1 cellular context compared by ENCODE assay signal in the genomic region with DNA sequence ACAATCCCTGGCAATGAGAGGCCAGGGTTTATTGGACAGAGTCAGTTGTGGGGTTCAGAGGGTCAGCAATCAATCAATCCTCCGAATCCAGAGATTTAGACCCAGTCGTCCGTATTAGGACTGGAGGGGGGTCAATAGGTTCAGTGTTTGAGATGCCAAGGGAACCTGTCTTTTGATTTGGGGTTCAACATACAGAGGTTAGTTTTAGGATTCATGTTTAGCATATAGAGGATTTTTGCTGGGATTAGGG.
A peak's percentile ranks its signal among the peaks of the same experiment; 100 is the strongest.
TF ChIP-seq lines count a peak whose summit lies in the region.

No MANE protein-coding gene starts in this region.

TF ChIP-seq in K562, 482 proteins besides CTCF, POLR2A, EP300 and RAD21:
- peak in 1 of 2 experiments; percentile 57; a peak in 2 of 4 replicates for TF ChIP-seq KDM1A (IDR thresholded peaks at IDR 0.05)
- no peak for TF ChIP-seq NRF1 (conservative IDR thresholded peaks at IDR 0.05 in 1 of 2, IDR thresholded peaks at IDR 0.05 in 1 of 2)
- 0 out of 2 replicates have a peak, but pooled peaks have one; percentile 9 for TF ChIP-seq PML (IDR thresholded peaks at IDR 0.05; ENCODE audit: low read length)
- TF ChIP-seq, protein P1, sequence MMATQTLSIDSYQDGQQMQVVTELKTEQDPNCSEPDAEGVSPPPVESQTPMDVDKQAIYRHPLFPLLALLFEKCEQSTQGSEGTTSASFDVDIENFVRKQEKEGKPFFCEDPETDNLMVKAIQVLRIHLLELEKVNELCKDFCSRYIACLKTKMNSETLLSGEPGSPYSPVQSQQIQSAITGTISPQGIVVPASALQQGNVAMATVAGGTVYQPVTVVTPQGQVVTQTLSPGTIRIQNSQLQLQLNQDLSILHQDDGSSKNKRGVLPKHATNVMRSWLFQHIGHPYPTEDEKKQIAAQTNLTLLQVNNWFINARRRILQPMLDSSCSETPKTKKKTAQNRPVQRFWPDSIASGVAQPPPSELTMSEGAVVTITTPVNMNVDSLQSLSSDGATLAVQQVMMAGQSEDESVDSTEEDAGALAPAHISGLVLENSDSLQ (IDR thresholded peaks at IDR 0.05): peak; percentile 73
- no peak for TF ChIP-seq ZBTB8A (IDR thresholded peaks at IDR 0.05; ENCODE audit: partially characterized antibody)
- TF ChIP-seq, protein P2, sequence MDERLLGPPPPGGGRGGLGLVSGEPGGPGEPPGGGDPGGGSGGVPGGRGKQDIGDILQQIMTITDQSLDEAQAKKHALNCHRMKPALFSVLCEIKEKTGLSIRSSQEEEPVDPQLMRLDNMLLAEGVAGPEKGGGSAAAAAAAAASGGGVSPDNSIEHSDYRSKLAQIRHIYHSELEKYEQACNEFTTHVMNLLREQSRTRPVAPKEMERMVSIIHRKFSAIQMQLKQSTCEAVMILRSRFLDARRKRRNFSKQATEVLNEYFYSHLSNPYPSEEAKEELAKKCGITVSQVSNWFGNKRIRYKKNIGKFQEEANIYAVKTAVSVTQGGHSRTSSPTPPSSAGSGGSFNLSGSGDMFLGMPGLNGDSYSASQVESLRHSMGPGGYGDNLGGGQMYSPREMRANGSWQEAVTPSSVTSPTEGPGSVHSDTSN (CRISPR knock-in tag; IDR thresholded peaks at IDR 0.05; ENCODE audit: low read depth): no peak
- TF ChIP-seq, protein P2 (tag; conservative IDR thresholded peaks at IDR 0.05; ENCODE audit: low read depth): peak; percentile 51; the same call in 1 of the 2 replicates
- peak; percentile 6 for TF ChIP-seq TBP (optimal IDR thresholded peaks at IDR 0.05; ENCODE audit: low read depth, low read length)
- TF ChIP-seq HDAC1 (IDR thresholded peaks at IDR 0.05): peak in 1 of 2 experiments; percentile 4; a peak in 1 of 4 replicates
- TF ChIP-seq ZNF766 (CRISPR knock-in tag; conservative IDR thresholded peaks at IDR 0.05): 0 out of 2 replicates have a peak, but pooled peaks have one; percentile 9
- peak; percentile 58 for TF ChIP-seq MEIS2 (IDR thresholded peaks at IDR 0.05; ENCODE audit: partially characterized antibody)
- TF ChIP-seq ZNF217 (CRISPR knock-in tag; IDR thresholded peaks at IDR 0.05): no peak
